In the genomic region with DNA sequence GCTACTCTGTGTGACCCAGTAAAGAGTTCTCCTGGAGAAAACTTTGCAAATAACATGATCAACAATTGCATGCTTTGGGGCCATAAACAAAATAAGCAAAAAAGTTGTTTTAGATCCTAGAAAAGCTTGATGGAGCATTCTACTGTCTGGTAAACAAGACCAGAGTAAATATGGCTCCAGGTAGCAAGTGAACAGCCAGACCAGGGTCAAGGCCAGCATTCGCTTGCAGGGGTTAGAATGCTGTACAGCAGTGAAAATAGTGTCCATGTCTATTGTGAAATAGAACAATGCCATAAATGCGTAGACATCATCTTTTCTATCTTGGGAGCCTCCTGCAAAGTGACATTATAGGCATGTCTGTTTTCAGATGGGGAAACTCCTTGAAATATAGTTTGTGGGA, we compare ENCODE assay signal across 27 cellular contexts.
"Had no signal": no experiment of that assay in that cellular context is flagged by ENCODE, and none has a peak within 500 bp of the region (broad histone marks: within the 10 kb centered on the region; RNA-seq: fewer than 3 reads in every experiment).

No MANE protein-coding gene starts in this region.

- DNase-seq: stimulated activated CD4-positive, alpha-beta T cell treated with anti-CD3 and anti-CD28 coated beads, Interleukin-2, amount 100 ng/mL, for 48 hours; stimulated activated CD4-positive, alpha-beta T cell treated with anti-CD3 and anti-CD28 coated beads, Interleukin-4, amount 100 ng/mL, for 1 hour; stimulated activated CD4-positive, alpha-beta T cell treated with anti-CD3 and anti-CD28 coated beads, Interleukin-4, amount 100 ng/mL, for 24 hours; stimulated activated CD4-positive, alpha-beta T cell treated with anti-CD3 and anti-CD28 coated beads, Interleukin-4, amount 100 ng/mL, for 4 hours; stimulated activated CD8-positive, alpha-beta memory T cell treated with anti-CD3 and anti-CD28 coated beads, Interleukin-4, amount 100 ng/mL, for 48 hours; stimulated activated naive B cell treated with anti-CD40 and anti-IgM and Interleukin-4, amounts not matched to agents 10 μg/mL and 1 μg/mL and 100 μg/mL, for 72 hours; stimulated activated naive CD4-positive, alpha-beta T cell; stimulated activated naive CD4-positive, alpha-beta T cell treated with Interleukin-2 at 50 U/mL for 16 hours; stimulated activated naive CD8-positive, alpha-beta T cell treated with anti-CD3 and anti-CD28 coated beads, Interleukin-15, amount 100 ng/mL, for 72 hours; stimulated activated naive CD8-positive, alpha-beta T cell treated with anti-CD3 and anti-CD28 coated beads, Interleukin-15, Interleukin-2, amounts not matched to agents 100 U/mL and 50 U/mL, for 24 hours; stomach; substantia nigra; testis; thyroid gland; tibial artery; transverse colon; trophoblast cell; upper lobe of left lung; upper lobe of right lung; uterus had no signal

- H3K36me3 ChIP-seq: stomach, suprapubic skin, thoracic aorta, thyroid gland, tibial artery, tibial nerve, transverse colon, upper lobe of left lung, upper lobe of right lung, uterus, vagina had no signal

- H3K4me3 ChIP-seq: stomach, suprapubic skin, testis, thoracic aorta, thyroid gland, tibial artery, tibial nerve, transverse colon, upper lobe of left lung, upper lobe of right lung, uterus, vagina had no signal

- H3K4me1 ChIP-seq: thyroid gland, upper lobe of right lung, uterus, vagina had no signal

- ATAC-seq: stimulated activated effector memory CD8-positive, alpha-beta T cell treated with anti-CD3 and anti-CD28 coated beads, Interleukin-12 subunit alpha, Interleukin-12 subunit beta, amount 100 ng/mL, for 72 hours; stimulated activated memory B cell treated with anti-CD40 and anti-IgM and Interleukin-4, amounts not matched to agents 10 μg/mL and 1 μg/mL and 100 μg/mL, for 72 hours; stimulated activated naive B cell treated with anti-CD40 and anti-IgM and Interleukin-4, amounts not matched to agents 10 μg/mL and 1 μg/mL and 100 μg/mL, for 72 hours; stimulated activated naive CD8-positive, alpha-beta T cell treated with anti-CD3 and anti-CD28 coated beads, Interleukin-15, amount 100 ng/mL, for 72 hours; stimulated activated naive CD8-positive, alpha-beta T cell treated with anti-CD3 and anti-CD28 coated beads, Interleukin-15, Interleukin-2, amounts not matched to agents 100 U/mL and 50 U/mL, for 24 hours; upper lobe of right lung had no signal

- FAIRE-seq: urothelium cell line had no signal

- H3K27ac ChIP-seq: stomach, suprapubic skin, testis, thoracic aorta, thyroid gland, tibial artery, tibial nerve, transverse colon, upper lobe of left lung, upper lobe of right lung, uterus, vagina had no signal

- H3K9me3 ChIP-seq: stomach, suprapubic skin, testis, thoracic aorta, thyroid gland, tibial artery, tibial nerve, transverse colon, upper lobe of left lung, upper lobe of right lung, uterus, vagina had no signal

- H3K27me3 ChIP-seq: stomach, suprapubic skin, testis, thyroid gland, tibial artery, tibial nerve, transverse colon, upper lobe of left lung, upper lobe of right lung, uterus, vagina had no signal
